ENCODE assay signal across 8 cellular contexts in the genomic region with DNA sequence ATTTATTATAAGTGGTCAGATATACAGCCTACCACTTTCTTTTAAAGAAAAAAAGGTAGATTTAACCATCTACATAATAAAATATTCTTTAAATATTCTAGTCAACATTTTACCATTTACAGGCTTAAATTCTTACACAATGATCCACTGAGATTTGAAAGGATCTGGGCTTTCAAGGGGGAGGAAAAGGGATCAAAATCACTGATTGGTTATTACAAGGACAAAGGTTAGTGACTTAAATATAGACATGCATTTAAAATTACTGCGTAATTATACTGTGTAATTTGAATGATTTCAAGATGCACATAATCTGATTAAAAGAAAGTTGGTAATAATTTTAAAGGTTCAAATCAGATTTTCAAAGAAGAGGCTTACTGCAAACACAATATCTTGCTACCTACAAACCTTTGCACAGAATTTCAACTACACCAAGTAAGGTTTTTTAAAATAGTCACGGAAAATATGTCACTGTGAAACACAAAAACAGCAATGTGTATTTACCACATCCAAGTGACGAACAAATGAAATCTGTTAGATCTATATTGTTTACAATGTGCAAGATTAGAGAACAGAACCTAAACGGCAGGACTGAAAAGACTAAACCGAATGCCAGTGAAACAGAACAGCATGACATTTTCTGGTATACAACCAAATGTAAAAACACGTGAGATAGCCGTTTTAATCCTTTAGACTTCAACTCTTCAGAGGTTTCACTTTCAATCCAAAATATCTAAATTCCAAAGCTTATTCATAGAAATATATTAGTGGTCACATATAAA. TPM values are rescaled to one million over a fixed set of nuclear protein-coding genes. Genes with fewer than 3 reads are reported as not detected.
DNase-seq lines count a peak whose midpoint lies in the region; ATAC-seq and TF ChIP-seq lines count a peak whose summit lies in the region.

No MANE protein-coding gene starts in this region.

- no peak for TF ChIP-seq CTCF in sigmoid colon (IDR thresholded peaks at IDR 0.05)

- H3K4me1 ChIP-seq in sigmoid colon, result peaks cover 0 to 92% (median 85%) of the 10 kb centered on the region in 4 donors
- peaks cover 10% of the 10 kb centered on the region for H3K4me1 ChIP-seq in SJCRH30

- intact Hi-C loops in sigmoid colon (cut with DNase I), result loop anchor here (5.0 kb wide), 1 partner anchor 38 kb away; no protein-coding TSS in a partner anchor

- ATAC-seq in GM18517 (IDR thresholded peaks at IDR 0.05; ENCODE audit: unreplicated experiment), result peak; percentile 12
- peak; percentile 31 for ATAC-seq in HG03354 (IDR thresholded peaks at IDR 0.05; ENCODE audit: poor library complexity, severe bottlenecking, unreplicated experiment)

- H3K27me3 ChIP-seq in sigmoid colon (no peaks in the 10 kb centered on the region), SJCRH30 (no peaks in the 10 kb centered on the region)

- DNase-seq in cerebellum (ENCODE audit: low spot score) (peak; percentile 28), sigmoid colon (no peak), NCI-H82 (lab: John Stamatoyannopoulos, UW) (no peak), erythroblast (lab: John Stamatoyannopoulos, UW) (no peak), SJCRH30 (no peak)
- no peak for DNase-seq in stimulated activated CD4-positive, alpha-beta T cell treated with anti-CD3 and anti-CD28 coated beads, Interleukin-1b, Interleukin-23, amount 100 ng/mL, for 48 hours

- no peak for TF ChIP-seq EP300 in sigmoid colon (IDR thresholded peaks at IDR 0.05)

- TF ChIP-seq POLR2A in sigmoid colon (IDR thresholded peaks at IDR 0.05) (no peak), erythroblast (IDR thresholded peaks at IDR 0.05; ENCODE audit: low read length) (no peak)

- WGBS in sigmoid colon, 2 donors, result 6 to 16% methylated on average over 7 of the region's 7 CpGs

- H3K36me3 ChIP-seq in sigmoid colon (no peaks in the 10 kb centered on the region), SJCRH30 (peaks cover 6% of the 10 kb centered on the region; the same call in 1 of the 2 replicates)

- H3K9me3 ChIP-seq in sigmoid colon (no peaks in the 10 kb centered on the region), SJCRH30 (replicated peaks) (no peaks in the 10 kb centered on the region)

- H3K27ac ChIP-seq in sigmoid colon (peak overlapping the region; percentile 39 to 74 (median 62)), SJCRH30 (no peak overlapping the region)

- H3K4me3 ChIP-seq in sigmoid colon, result peak overlapping the region in 3 of 4 donors; percentile 26 to 40 (median 40)
- H3K4me3 ChIP-seq in SJCRH30, result no peak overlapping the region

RNA-seq across cellular contexts. Expression of a gene that starts 40.8 kb away (rescaled TPM):
- total RNA-seq in cerebellum, result 362 TPM
- 100 to 1,000 TPM; 152 to 264 (median 199) TPM for total RNA-seq in sigmoid colon
- 100 to 1,000 TPM in 1 of 3 donors, 10 to 100 TPM in 2; 54.1 to 153 (median 62.0) TPM for polyA plus RNA-seq in sigmoid colon
- 153 and 164 TPM in 2 replicates for total RNA-seq in SJCRH30 (2014; rRNA removed; shearing (Covaris generic))
